8 cellular contexts compared by ENCODE assay signal in genomic region chr17:66302761-66303626, GRCh38. TPM values are rescaled to one million over a fixed set of nuclear protein-coding genes. Genes with fewer than 3 reads are reported as not detected.
A peak's percentile ranks its signal among the peaks of the same experiment; 100 is the strongest.
DNase-seq lines count a peak whose midpoint lies in the region; ATAC-seq and TF ChIP-seq lines count a peak whose summit lies in the region.

No MANE protein-coding gene starts in this region.

- peaks cover 0 to 26% of the 10 kb centered on the region in 2 donors for H3K4me1 ChIP-seq in left lung

- peak overlapping the region; percentile 46 to 55 for H3K27ac ChIP-seq in left lung

- peaks cover 12% of the 10 kb centered on the region for H3K36me3 ChIP-seq in MG63
- H3K36me3 ChIP-seq in left lung: no peaks in the 10 kb centered on the region

- TF ChIP-seq CTCF in left lung (IDR thresholded peaks at IDR 0.05): no peak

- no peaks in the 10 kb centered on the region for H3K9me3 Mint-ChIP-seq in activated CD4-positive, alpha-beta T cell treated with anti-CD3 and anti-CD28 coated beads, Interleukin-2, amount 10 ng/mL, durations not matched to agents 24 days and 14 days

- peaks cover 38% of the 10 kb centered on the region for H3K36me3 Mint-ChIP-seq in activated CD4-positive, alpha-beta T cell treated with anti-CD3 and anti-CD28 coated beads, Interleukin-2, amount 10 ng/mL, durations not matched to agents 24 days and 14 days (ENCODE audit: low read depth)

- DNase-seq in DMS 273 (lab: John Stamatoyannopoulos, UW; ENCODE audit: unreplicated experiment) (peak; percentile 74), MG63 (peak; percentile 76), dermis blood vessel endothelial cell (peak; percentile 78), left lung (peak; percentile 44 to 86), KG1 (lab: John Stamatoyannopoulos, UW) (no peak)
- peak; percentile 85 for DNase-seq in activated CD4-positive, alpha-beta T cell treated with anti-CD3 and anti-CD28 coated beads, Interleukin-2, amount 10 ng/mL, durations not matched to agents 24 days and 14 days
- peak; percentile 45 for DNase-seq in stimulated activated CD4-positive, alpha-beta T cell treated with anti-CD3 and anti-CD28 coated beads, Interleukin-1b, Interleukin-23, amount 100 ng/mL, for 48 hours

- peak; percentile 11 for ATAC-seq in GM21786 (IDR thresholded peaks at IDR 0.05; ENCODE audit: unreplicated experiment)
- ATAC-seq in left lung: peak; percentile 69

- peaks cover 51% of the 10 kb centered on the region for H3K4me1 Mint-ChIP-seq in activated CD4-positive, alpha-beta T cell treated with anti-CD3 and anti-CD28 coated beads, Interleukin-2, amount 10 ng/mL, durations not matched to agents 24 days and 14 days

- peak overlapping the region; percentile 98 for H3K27ac Mint-ChIP-seq in activated CD4-positive, alpha-beta T cell treated with anti-CD3 and anti-CD28 coated beads, Interleukin-2, amount 10 ng/mL, durations not matched to agents 24 days and 14 days

- peak overlapping the region; percentile 96 for H3K4me3 Mint-ChIP-seq in activated CD4-positive, alpha-beta T cell treated with anti-CD3 and anti-CD28 coated beads, Interleukin-2, amount 10 ng/mL, durations not matched to agents 24 days and 14 days

- intact Hi-C loops in activated CD4-positive, alpha-beta T cell treated with anti-CD3 and anti-CD28 coated beads, Interleukin-2, amount 10 ng/mL, durations not matched to agents 24 days and 14 days (cut with micrococcal nuclease): loop anchor here (5.0 kb wide), 2 partner anchors 46 to 364 kb away; no protein-coding TSS in a partner anchor
- intact Hi-C loops in left lung (cut with DNase I): no loop called here

- H3K27me3 ChIP-seq in MG63: no peaks in the 10 kb centered on the region
- H3K27me3 ChIP-seq in left lung: peaks cover 0 to 57% of the 10 kb centered on the region in 2 donors

- H3K4me3 ChIP-seq in MG63 (peak overlapping the region; percentile 80), left lung (peak overlapping the region; percentile 64 to 79)

- H3K9me3 ChIP-seq in MG63 (no peaks in the 10 kb centered on the region), left lung (no peaks in the 10 kb centered on the region)

- no peaks in the 10 kb centered on the region for H3K27me3 Mint-ChIP-seq in activated CD4-positive, alpha-beta T cell treated with anti-CD3 and anti-CD28 coated beads, Interleukin-2, amount 10 ng/mL, durations not matched to agents 24 days and 14 days

RNA-seq across cellular contexts. Expression of gene PRKCA, which starts 0.6 kb away (rescaled TPM):
- 16.6 and 17.3 TPM in 2 replicates for total RNA-seq in MG63 (2014; rRNA removed; shearing (Covaris generic); ENCODE audit: low replicate concordance)
- 164 TPM in 2 replicates for total RNA-seq in activated CD4-positive, alpha-beta T cell treated with anti-CD3 and anti-CD28 coated beads, Interleukin-2, amount 10 ng/mL, durations not matched to agents 24 days and 14 days
- total RNA-seq in dermis blood vessel endothelial cell: 5.4 and 6.8 TPM in 2 replicates
- 10 to 100 TPM; 20.6 to 30.4 TPM for total RNA-seq in left lung
